ENCODE assay signal across 8 cellular contexts in genomic region chr17:49035470-49036269, GRCh38. TPM values are rescaled to one million over a fixed set of nuclear protein-coding genes. Genes with fewer than 3 reads are reported as not detected.
A peak's percentile ranks its signal among the peaks of the same experiment; 100 is the strongest.
DNase-seq lines count a peak whose midpoint lies in the region; TF ChIP-seq lines count a peak whose summit lies in the region.

No MANE protein-coding gene starts in this region.

- H4K20me1 ChIP-seq in OCI-LY1 (ENCODE audit: insufficient read depth, low read length) = no peaks in the 10 kb centered on the region

- H3K27me3 ChIP-seq in OCI-LY1 (ENCODE audit: insufficient read depth, low read length) (no peaks in the 10 kb centered on the region), stomach (peaks cover 0 to 51% (median 3%) of the 10 kb centered on the region in 3 donors)

- intact Hi-C loops in stomach (cut with DNase I; ENCODE audit: low total_unique reads) = loop anchor here (10.0 kb wide), 1 partner anchor 361 kb away; no protein-coding TSS in a partner anchor

- no peak overlapping the region for H3K4me2 ChIP-seq in OCI-LY1 (ENCODE audit: low read length)

- H3F3A ChIP-seq in OCI-LY1 (ENCODE audit: insufficient read depth, low read length) = no peaks in the 10 kb centered on the region

- H3K4me3 ChIP-seq in OCI-LY1 (ENCODE audit: low read depth, low read length, poor library complexity, severe bottlenecking) (no peak overlapping the region), stomach (peak overlapping the region in 2 of 4 donors; percentile 15 to 34)

- H3K36me3 ChIP-seq in OCI-LY1 (ENCODE audit: insufficient read depth, low read length) (peaks cover 44% of the 10 kb centered on the region), stomach (no peaks in the 10 kb centered on the region)

- no peaks in the 10 kb centered on the region for H3K9me2 ChIP-seq in OCI-LY1 (ENCODE audit: low read depth, low read length)

- H2AFZ ChIP-seq in OCI-LY1 (ENCODE audit: low read length) = no peak overlapping the region

- TF ChIP-seq CTCF in GM13977 (IDR thresholded peaks at IDR 0.05; ENCODE audit: extremely low read depth, insufficient read depth, missing control alignments) (peak; percentile 75), OCI-LY1 (IDR thresholded peaks at IDR 0.05; ENCODE audit: low read length) (peak; percentile 78), stomach (IDR thresholded peaks at IDR 0.05) (peak in 5 of 7 experiments; percentile 50 to 78 (median 68))

- no peak for TF ChIP-seq EP300 in stomach (IDR thresholded peaks at IDR 0.05)

- peak; percentile 65 for DNase-seq in AG08395 (ENCODE audit: low spot score)
- peak; percentile 71 for DNase-seq in GM13977 (ENCODE audit: low spot score)
- DNase-seq in astrocyte of the hippocampus (ENCODE audit: low read depth, low spot score) = peak; percentile 59
- peak; percentile 77 for DNase-seq in kidney tubule cell (ENCODE audit: low spot score)
- DNase-seq in stomach = peak; percentile 50
- no peak for DNase-seq in NCI-H524 treated with DMSO at 0.1 percent for 48 hours (lab: John Stamatoyannopoulos, UW)
- no peak for DNase-seq in medulla oblongata (ENCODE audit: extremely low spot score)

- no peak for TF ChIP-seq POLR2A in stomach (IDR thresholded peaks at IDR 0.05)

- H3K9me3 ChIP-seq in OCI-LY1 (ENCODE audit: low read length) = no peaks in the 10 kb centered on the region
- no peaks in the 10 kb centered on the region for H3K9me3 ChIP-seq in stomach

- in situ Hi-C loops in GM13977 (cut with MboI; ENCODE audit: low pct_unique_long_range_greater_than_20kb, low sequenced_read_pairs, unreplicated experiment) = loop anchor here (10.0 to 25.0 kb wide), 2 partner anchors 151 to 223 kb away; partner anchors contain the start of gene TTLL6

- no peak overlapping the region for H3K9ac ChIP-seq in OCI-LY1 (ENCODE audit: low read length)

- H3K79me2 ChIP-seq in OCI-LY1 (ENCODE audit: insufficient read depth, low read length) = no peaks in the 10 kb centered on the region

- 62 to 73% (median 68%) methylated on average over 34 to 42 of the region's 42 CpGs for WGBS in stomach, 5 donors

- peaks cover 4% of the 10 kb centered on the region for H3K4me1 ChIP-seq in OCI-LY1 (ENCODE audit: insufficient read depth, low read length, severe bottlenecking)
- H3K4me1 ChIP-seq in stomach = peaks cover 0 to 4% (median 0%) of the 10 kb centered on the region in 4 donors

- H3K27ac ChIP-seq in OCI-LY1 (ENCODE audit: low read depth, low read length, poor library complexity, severe bottlenecking) (no peak overlapping the region), stomach (peak overlapping the region in 1 of 5 donors; percentile 13)

RNA-seq across cellular contexts. Expression of gene IGF2BP1, which starts 38.5 kb away (rescaled TPM):
- 1 to 10 TPM in 1 of 5 donors, not detected in 4; 1.8 TPM for total RNA-seq in stomach
- under 1 TPM in 1 of 3 donors, not detected in 2; under 0.01 TPM for polyA plus RNA-seq in stomach

Comparison
In these comparisons a context has a peak if more than half of its experiments do, and no peak if none do; other contexts are left out.
1. DNase-seq: peak in AG08395 (single experiment), GM13977 (single experiment), astrocyte of the hippocampus (single experiment), kidney tubule cell (single experiment) and stomach (single experiment); none in NCI-H524 treated with DMSO at 0.1 percent for 48 hours (single experiment) and medulla oblongata (single experiment).
2. Peak in every context shown above with its lines, with median percentiles within 50 percentile points of each other: CTCF ChIP-seq.